21 cellular contexts compared by ENCODE assay signal in the genomic region with DNA sequence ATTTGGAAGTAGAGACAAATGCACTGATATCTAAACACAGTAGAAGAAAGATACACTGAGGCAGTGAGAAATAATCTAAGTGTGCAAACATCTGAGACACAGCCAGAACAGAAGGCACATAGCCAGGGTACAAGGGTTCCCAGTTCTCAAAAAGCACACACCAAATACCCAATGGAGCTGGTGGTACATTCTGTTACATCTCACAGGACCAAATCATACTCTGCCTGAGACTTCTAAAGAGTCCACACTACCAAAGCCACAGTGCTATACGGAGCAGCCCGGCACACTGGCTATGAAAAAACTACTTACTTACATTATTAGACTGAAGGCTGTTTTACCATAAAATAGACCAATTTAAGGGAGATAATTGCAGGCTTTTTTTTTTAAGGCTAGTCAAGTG. TPM values are rescaled to one million over a fixed set of nuclear protein-coding genes. Genes with fewer than 3 reads are reported as not detected.
"Had no signal": no experiment of that assay in that cellular context is flagged by ENCODE, and none has a peak within 500 bp of the region (broad histone marks: within the 10 kb centered on the region; RNA-seq: fewer than 3 reads in every experiment).

No MANE protein-coding gene starts in this region.

- H3K4me3 Mint-ChIP-seq: endodermal cell; naive thymus-derived CD4-positive, alpha-beta T cell; neural crest cell had no signal

- H3K4me1 Mint-ChIP-seq: endodermal cell, neural crest cell had no signal

- DNase-seq: colonic mucosa; dermis blood vessel endothelial cell; effector CD4-positive, alpha-beta T cell; endodermal cell; erythroblast; foreskin keratinocyte; kidney; left cardiac atrium; mammary epithelial cell; naive thymus-derived CD4-positive, alpha-beta T cell; small intestine; stimulated activated CD4-positive, alpha-beta T cell treated with anti-CD3 and anti-CD28 coated beads, Interleukin-12 subunit alpha, Interleukin-12 subunit beta, amount 100 ng/mL, for 4 hours; stimulated activated naive CD4-positive, alpha-beta T cell treated with Interleukin-2 at 50 U/mL for 16 hours; tibial artery; upper lobe of right lung had no signal

- H3K9me3 Mint-ChIP-seq: endodermal cell; naive thymus-derived CD4-positive, alpha-beta T cell; neural crest cell had no signal

- H3K27ac Mint-ChIP-seq: endodermal cell had no signal

- H3K27ac ChIP-seq: colonic mucosa, foreskin keratinocyte, hepatocyte, right atrium auricular region, suprapubic skin, tibial artery, upper lobe of right lung, vagina had no signal

- H3K27me3 Mint-ChIP-seq: naive thymus-derived CD4-positive, alpha-beta T cell had no signal

- ATAC-seq: foreskin keratinocyte; left cardiac atrium; naive thymus-derived CD4-positive, alpha-beta T cell; upper lobe of right lung had no signal

RNA-seq across cellular contexts. Expression of gene CILP, which starts 45.4 kb away (rescaled TPM):
- total RNA-seq: dermis blood vessel endothelial cell, endothelial cell of umbilical vein, foreskin keratinocyte, mammary epithelial cell had no signal
